ENCODE assay signal across 26 cellular contexts in genomic region chr21:31418355-31419001, GRCh38.
"Had no signal": no experiment of that assay in that cellular context is flagged by ENCODE, and none has a peak within 500 bp of the region (broad histone marks: within the 10 kb centered on the region; RNA-seq: fewer than 3 reads in every experiment).

No MANE protein-coding gene starts in this region.

- H3K4me3 ChIP-seq: ascending aorta, breast epithelium, cardiac muscle cell, colonic mucosa had no signal

- ATAC-seq: activated naive CD4-positive, alpha-beta T cell treated with anti-CD3 and anti-CD28 coated beads, Interleukin-2, amount 50 U/mL, for 72 hours; activated T-cell treated with anti-CD3 and anti-CD28 coated beads, Interleukin-2, amount 50 U/mL, for 72 hours had no signal

- H3K4me3 Mint-ChIP-seq: activated CD4-positive, alpha-beta memory T cell treated with anti-CD3 and anti-CD28 coated beads, Interleukin-2, amount 10 ng/mL, durations not matched to agents 7 days and 5 days; activated CD4-positive, alpha-beta T cell treated with anti-CD3 and anti-CD28 coated beads, Interleukin-2, amount 10 ng/mL, durations not matched to agents 7 days and 5 days; activated naive CD4-positive, alpha-beta T cell treated with anti-CD3 and anti-CD28 coated beads, Interleukin-2, amount 10 ng/mL, durations not matched to agents 7 days and 5 days; activated naive CD8-positive, alpha-beta T cell treated with anti-CD3 and anti-CD28 coated beads, Interleukin-2, amount 10 ng/mL, durations not matched to agents 7 days and 5 days; activated T-cell treated with anti-CD3 and anti-CD28 coated beads, Interleukin-2, amount 50 U/mL, for 24 hours; activated T-cell treated with anti-CD3 and anti-CD28 coated beads, Interleukin-2, amount 50 U/mL, for 72 hours; brain; endodermal cell had no signal

- H3K27me3 ChIP-seq: ascending aorta, breast epithelium, cardiac muscle cell, colonic mucosa had no signal

- H3K27me3 Mint-ChIP-seq: activated CD4-positive, alpha-beta memory T cell treated with anti-CD3 and anti-CD28 coated beads, Interleukin-2, amount 10 ng/mL, durations not matched to agents 7 days and 5 days; activated T-cell treated with anti-CD3 and anti-CD28 coated beads, Interleukin-2, amount 50 U/mL, for 24 hours; brain had no signal

- H3K9me3 Mint-ChIP-seq: endodermal cell had no signal

- H3K36me3 ChIP-seq: ascending aorta, breast epithelium, cardiac muscle cell, colonic mucosa had no signal

- H3K27ac Mint-ChIP-seq: activated CD4-positive, alpha-beta memory T cell treated with anti-CD3 and anti-CD28 coated beads, Interleukin-2, amount 10 ng/mL, durations not matched to agents 7 days and 5 days; activated CD4-positive, alpha-beta T cell treated with anti-CD3 and anti-CD28 coated beads, Interleukin-2, amount 10 ng/mL, durations not matched to agents 7 days and 5 days; activated naive CD4-positive, alpha-beta T cell treated with anti-CD3 and anti-CD28 coated beads, Interleukin-2, amount 10 ng/mL, durations not matched to agents 7 days and 5 days; activated naive CD8-positive, alpha-beta T cell treated with anti-CD3 and anti-CD28 coated beads, Interleukin-2, amount 10 ng/mL, durations not matched to agents 7 days and 5 days; activated T-cell treated with anti-CD3 and anti-CD28 coated beads, Interleukin-2, amount 50 U/mL, for 24 hours; activated T-cell treated with anti-CD3 and anti-CD28 coated beads, Interleukin-2, amount 50 U/mL, for 72 hours; endodermal cell had no signal

- DNase-seq: activated CD4-positive, alpha-beta memory T cell treated with anti-CD3 and anti-CD28 coated beads, Interleukin-2, amount 10 ng/mL, durations not matched to agents 7 days and 5 days; activated CD4-positive, alpha-beta T cell treated with anti-CD3 and anti-CD28 coated beads for 1 hour; activated CD4-positive, alpha-beta T cell treated with anti-CD3 and anti-CD28 coated beads for 4 hours; activated CD4-positive, alpha-beta T cell treated with anti-CD3 and anti-CD28 coated beads, Interleukin-2, amount 10 ng/mL, durations not matched to agents 7 days and 5 days; activated CD4-positive, alpha-beta T cell treated with anti-CD3 and anti-CD28 coated beads, Interleukin-2, amount 50 U/mL, for 4 hours; activated CD8-positive, alpha-beta memory T cell treated with anti-CD3 and anti-CD28 coated beads, Interleukin-2, amount 50 U/mL, for 48 hours; activated gamma-delta T cell; activated naive CD4-positive, alpha-beta T cell; activated naive CD4-positive, alpha-beta T cell treated with anti-CD3 and anti-CD28 coated beads, Interleukin-2, amount 10 ng/mL, durations not matched to agents 7 days and 5 days; activated naive CD8-positive, alpha-beta T cell treated with anti-CD3 and anti-CD28 coated beads, Interleukin-2, amount 10 ng/mL, durations not matched to agents 7 days and 5 days; activated T-cell treated with anti-CD3 and anti-CD28 coated beads for 4 hours; activated T-cell treated with anti-CD3 and anti-CD28 coated beads, Interleukin-2, amount 50 U/mL, for 24 hours; activated T-cell treated with anti-CD3 and anti-CD28 coated beads, Interleukin-2, amount 50 U/mL, for 72 hours; central memory CD4-positive, alpha-beta T cell; cerebellar nuclear complex; colonic mucosa; effector memory CD4-positive, alpha-beta T cell; endodermal cell; foreskin fibroblast; head of caudate nucleus; T-helper 2 cell had no signal

- H3K4me1 Mint-ChIP-seq: activated CD4-positive, alpha-beta memory T cell treated with anti-CD3 and anti-CD28 coated beads, Interleukin-2, amount 10 ng/mL, durations not matched to agents 7 days and 5 days; activated CD4-positive, alpha-beta T cell treated with anti-CD3 and anti-CD28 coated beads, Interleukin-2, amount 10 ng/mL, durations not matched to agents 7 days and 5 days; activated naive CD4-positive, alpha-beta T cell treated with anti-CD3 and anti-CD28 coated beads, Interleukin-2, amount 10 ng/mL, durations not matched to agents 7 days and 5 days; activated naive CD8-positive, alpha-beta T cell treated with anti-CD3 and anti-CD28 coated beads, Interleukin-2, amount 10 ng/mL, durations not matched to agents 7 days and 5 days had no signal

- H3K4me1 ChIP-seq: ascending aorta, breast epithelium, colonic mucosa had no signal

- H3K9me3 ChIP-seq: ascending aorta, breast epithelium, colonic mucosa had no signal

- H3K27ac ChIP-seq: ascending aorta, breast epithelium, cardiac muscle cell, colonic mucosa had no signal
